6 cellular contexts compared by ENCODE assay signal in genomic region chr6:18684343-18684742, GRCh38.
"Had no signal": no experiment of that assay in that cellular context is flagged by ENCODE, and none has a peak within 500 bp of the region (broad histone marks: within the 10 kb centered on the region; RNA-seq: fewer than 3 reads in every experiment).

No MANE protein-coding gene starts in this region.

- H3K27ac ChIP-seq: HL-60, KMS-11 had no signal

- H3K4me2 ChIP-seq: KMS-11 had no signal

- H3K9ac ChIP-seq: KMS-11 had no signal

- FAIRE-seq: HTR-8/SVneo had no signal

- DNase-seq: IMR-90, KBM-7, KG1 had no signal
